In genomic region chr12:108664338-108665258, GRCh38 we compare ENCODE assay signal across 8 cellular contexts. TPM values are rescaled to one million over a fixed set of nuclear protein-coding genes. Genes with fewer than 3 reads are reported as not detected.
A peak's percentile ranks its signal among the peaks of the same experiment; 100 is the strongest.
DNase-seq lines count a peak whose midpoint lies in the region; ATAC-seq and TF ChIP-seq lines count a peak whose summit lies in the region.

No MANE protein-coding gene starts in this region.

- DNase-seq in DMS53 treated with DMSO at 0.1 percent for 48 hours (lab: John Stamatoyannopoulos, UW; ENCODE audit: unreplicated experiment) = peak; percentile 84
- peak; percentile 88 for DNase-seq in Jurkat, Clone E6-1 (ENCODE audit: low read depth, low spot score)
- DNase-seq in Panc1 (ENCODE audit: low read depth, low spot score) = peak; percentile 89
- DNase-seq in activated T-cell treated with anti-CD3 and anti-CD28 coated beads, Interleukin-2, amount 50 U/mL, for 72 hours = peak; percentile 83 to 86
- DNase-seq in fibroblast of gingiva (ENCODE audit: low read depth) = peak; percentile 94
- peak; percentile 84 for DNase-seq in stimulated activated naive CD8-positive, alpha-beta T cell treated with anti-CD3 and anti-CD28 coated beads, Interleukin-15, Interleukin-2, amounts not matched to agents 100 U/mL and 50 U/mL, for 24 hours

- in situ Hi-C loops in Panc1 (cut with HindIII; ENCODE audit: low pct_unique_long_range_greater_than_20kb, low sequenced_read_pairs) = no loop called here

- H3K4me3 ChIP-seq in Jurkat, Clone E6-1 (ENCODE audit: low read length) = no peak overlapping the region
- no peak overlapping the region for H3K4me3 ChIP-seq in Panc1 (ENCODE audit: low read depth in 2 of 2, low read length in 2 of 2)

- H3K27ac Mint-ChIP-seq in activated T-cell treated with anti-CD3 and anti-CD28 coated beads, Interleukin-2, amount 50 U/mL, for 72 hours = peak overlapping the region; percentile 94
- peak overlapping the region; percentile 7 to 69 (median 52) for H3K27ac Mint-ChIP-seq in nephron

- peak; percentile 95 for TF ChIP-seq CTCF in Panc1 (IDR thresholded peaks at IDR 0.05)
- peak; percentile 94 to 98 (median 96) for TF ChIP-seq CTCF in nephron (IDR thresholded peaks at IDR 0.05; ENCODE audit: unreplicated experiment in 3 of 3)

- no peaks in the 10 kb centered on the region for H3K27me3 Mint-ChIP-seq in activated T-cell treated with anti-CD3 and anti-CD28 coated beads, Interleukin-2, amount 50 U/mL, for 72 hours (ENCODE audit: low read depth)
- H3K27me3 Mint-ChIP-seq in nephron (ENCODE audit: low read depth) = no peaks in the 10 kb centered on the region

- intact Hi-C loops in Panc1 (cut with micrococcal nuclease; ENCODE audit: unreplicated experiment) = loop anchor here (2.0 to 10.0 kb wide), 3 partner anchors 60 to 290 kb away; no protein-coding TSS in a partner anchor

- POLR2A ChIA-PET in Panc1 (lab: Charles Lee) = interaction anchor here (0.6 kb wide), 1 partner anchor 103 kb away, joined by 3 read pairs; the partner anchor contains the start of gene SART3

- H3K9me3 Mint-ChIP-seq in activated T-cell treated with anti-CD3 and anti-CD28 coated beads, Interleukin-2, amount 50 U/mL, for 72 hours = no peaks in the 10 kb centered on the region
- no peaks in the 10 kb centered on the region for H3K9me3 Mint-ChIP-seq in nephron

- no TSS peak for BruUV-seq in Panc1 (replicated peaks; lab: Mats Ljungman, UMichigan)

- H3K27ac ChIP-seq in Panc1 (ENCODE audit: low read length) = peak overlapping the region; percentile 75

- H3K4me1 ChIP-seq in Panc1 (ENCODE audit: control insufficient read depth, insufficient read depth, low read length) = peaks cover 17% of the 10 kb centered on the region

- CTCF ChIA-PET in Panc1 (lab: Charles Lee) = interaction anchor here (0.6 to 2.0 kb wide), 5 partner anchors 24 to 626 kb away, joined by 3 to 15 read pairs (median 3); no protein-coding TSS in a partner anchor

- H3K4me1 Mint-ChIP-seq in activated T-cell treated with anti-CD3 and anti-CD28 coated beads, Interleukin-2, amount 50 U/mL, for 72 hours (ENCODE audit: low read depth) = peaks cover 28% of the 10 kb centered on the region
- H3K4me1 Mint-ChIP-seq in nephron = peaks cover 55% of the 10 kb centered on the region

- H3K27me3 ChIP-seq in Panc1 (ENCODE audit: control insufficient read depth, insufficient read depth, low read length) = no peaks in the 10 kb centered on the region

- H3K36me3 Mint-ChIP-seq in activated T-cell treated with anti-CD3 and anti-CD28 coated beads, Interleukin-2, amount 50 U/mL, for 72 hours (ENCODE audit: insufficient read depth in 2 of 2) = no peaks in the 10 kb centered on the region
- H3K36me3 Mint-ChIP-seq in nephron (ENCODE audit: low read depth) = peaks cover 12% of the 10 kb centered on the region

- no peaks in the 10 kb centered on the region for H3K9me3 ChIP-seq in Panc1 (ENCODE audit: control insufficient read depth, insufficient read depth, low read depth, low read length)

- peaks cover 2% of the 10 kb centered on the region; the same call in 1 of the 2 replicates for H3K36me3 ChIP-seq in Panc1 (ENCODE audit: control insufficient read depth, insufficient read depth, low read length)

- peak overlapping the region; percentile 55 to 83 for H3K4me3 Mint-ChIP-seq in activated T-cell treated with anti-CD3 and anti-CD28 coated beads, Interleukin-2, amount 50 U/mL, for 72 hours
- no peak overlapping the region for H3K4me3 Mint-ChIP-seq in nephron

- ATAC-seq in GM21529 (IDR thresholded peaks at IDR 0.05; ENCODE audit: unreplicated experiment) (peak; percentile 73), Panc1 (peak; percentile 95)
- peak; percentile 99 for ATAC-seq in activated T-cell treated with anti-CD3 and anti-CD28 coated beads, Interleukin-2, amount 50 U/mL, for 72 hours (replicated peaks in 1 of 2)
- ATAC-seq in stimulated activated naive CD8-positive, alpha-beta T cell treated with anti-CD3 and anti-CD28 coated beads, Interleukin-15, Interleukin-2, amounts not matched to agents 100 U/mL and 50 U/mL, for 24 hours = peak; percentile 99

RNA-seq across cellular contexts. Expression of gene SELPLG, which starts 30.9 kb away (rescaled TPM):
- 51.1 TPM for polyA plus RNA-seq in Jurkat, Clone E6-1 (2012; ENCODE audit: insufficient read depth, insufficient read length)
- total RNA-seq in Panc1 (2021; ENCODE audit: unreplicated experiment) = 0.41 TPM
- polyA plus RNA-seq in Panc1 (2012; ENCODE audit: insufficient read length) = 0.42 TPM
- total RNA-seq in activated T-cell treated with anti-CD3 and anti-CD28 coated beads, Interleukin-2, amount 50 U/mL, for 72 hours = 10 to 100 TPM; 49.6 to 55.4 TPM

Comparison
In these comparisons a context has a peak if more than half of its experiments do, and no peak if none do; other contexts are left out.
1. H3K4me3 Mint-ChIP-seq: peak in activated T-cell treated with anti-CD3 and anti-CD28 coated beads, Interleukin-2, amount 50 U/mL, for 72 hours (2 of 2); none in nephron (0 of 3).
2. RNA of gene SELPLG, which starts 30.9 kb away (total RNA-seq): 49.6 to 55.4 TPM in activated T-cell treated with anti-CD3 and anti-CD28 coated beads, Interleukin-2, amount 50 U/mL, for 72 hours; 0.41 TPM in Panc1 (single experiment); every median in the first group is over 10 times any median in the second.
3. Peak in every context shown above with its lines, with median percentiles within 50 percentile points of each other: DNase-seq and ATAC-seq.